ENCODE assay signal across 1 cellular context in the genomic region with DNA sequence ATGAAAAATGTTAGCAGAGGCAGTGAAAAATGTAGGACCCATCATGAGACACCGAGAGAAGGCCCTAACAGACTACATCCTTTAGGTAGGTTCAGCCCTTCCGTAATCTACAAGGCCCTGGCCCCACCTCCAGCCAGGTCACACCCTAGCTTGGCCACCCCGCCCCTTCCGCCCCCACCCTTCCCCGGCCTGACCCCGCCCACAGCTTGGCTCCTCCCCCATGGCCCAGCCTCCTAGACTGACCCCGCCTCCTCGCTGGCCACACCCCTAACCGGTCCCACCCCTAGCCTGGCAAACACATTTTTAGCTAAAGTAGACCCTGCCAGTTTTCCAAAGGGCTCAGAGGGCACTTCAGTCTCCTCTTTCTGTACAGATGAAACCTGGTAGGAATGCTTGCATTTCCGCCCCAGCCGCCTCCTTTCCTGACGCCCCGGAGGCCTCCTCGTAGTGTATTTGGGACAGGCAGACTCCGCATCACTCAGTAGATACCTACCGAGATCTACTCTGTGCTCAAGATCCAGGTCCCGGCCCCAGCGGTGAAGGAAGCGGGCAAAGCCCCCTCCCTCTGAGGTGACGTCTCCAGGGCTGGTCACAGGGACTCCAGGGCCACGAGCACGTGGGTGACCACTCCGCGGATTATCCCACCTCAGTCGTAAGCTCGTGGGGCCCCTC.
TF ChIP-seq lines count a peak whose summit lies in the region.

No MANE protein-coding gene starts in this region.

TF ChIP-seq in SK-N-SH treated with all-trans-retinoic acid at 6 μM for 48 hours, 23 proteins besides CTCF, POLR2A, EP300 and RAD21 (continued from another document):
- TF ChIP-seq, protein P1, sequence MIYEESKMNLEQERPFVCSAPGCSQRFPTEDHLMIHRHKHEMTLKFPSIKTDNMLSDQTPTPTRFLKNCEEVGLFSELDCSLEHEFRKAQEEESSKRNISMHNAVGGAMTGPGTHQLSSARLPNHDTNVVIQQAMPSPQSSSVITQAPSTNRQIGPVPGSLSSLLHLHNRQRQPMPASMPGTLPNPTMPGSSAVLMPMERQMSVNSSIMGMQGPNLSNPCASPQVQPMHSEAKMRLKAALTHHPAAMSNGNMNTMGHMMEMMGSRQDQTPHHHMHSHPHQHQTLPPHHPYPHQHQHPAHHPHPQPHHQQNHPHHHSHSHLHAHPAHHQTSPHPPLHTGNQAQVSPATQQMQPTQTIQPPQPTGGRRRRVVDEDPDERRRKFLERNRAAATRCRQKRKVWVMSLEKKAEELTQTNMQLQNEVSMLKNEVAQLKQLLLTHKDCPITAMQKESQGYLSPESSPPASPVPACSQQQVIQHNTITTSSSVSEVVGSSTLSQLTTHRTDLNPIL (CRISPR knock-in tag; IDR thresholded peaks at IDR 0.05; ENCODE audit: low read depth) = no peak
- no peak for TF ChIP-seq TCF4 (CRISPR knock-in tag; IDR thresholded peaks at IDR 0.05; ENCODE audit: borderline replicate concordance)
- no peak for TF ChIP-seq PPARA (CRISPR knock-in tag; IDR thresholded peaks at IDR 0.05; ENCODE audit: borderline replicate concordance)
- no peak for TF ChIP-seq SNAI2 (CRISPR knock-in tag; IDR thresholded peaks at IDR 0.05)
- TF ChIP-seq TOX (CRISPR knock-in tag; IDR thresholded peaks at IDR 0.05; ENCODE audit: borderline replicate concordance) = no peak
- no peak for TF ChIP-seq ZNF565 (CRISPR knock-in tag; conservative IDR thresholded peaks at IDR 0.05; ENCODE audit: low read depth)
- no peak for TF ChIP-seq BACH2 (CRISPR knock-in tag; IDR thresholded peaks at IDR 0.05; ENCODE audit: borderline replicate concordance)
- TF ChIP-seq, protein P2, sequence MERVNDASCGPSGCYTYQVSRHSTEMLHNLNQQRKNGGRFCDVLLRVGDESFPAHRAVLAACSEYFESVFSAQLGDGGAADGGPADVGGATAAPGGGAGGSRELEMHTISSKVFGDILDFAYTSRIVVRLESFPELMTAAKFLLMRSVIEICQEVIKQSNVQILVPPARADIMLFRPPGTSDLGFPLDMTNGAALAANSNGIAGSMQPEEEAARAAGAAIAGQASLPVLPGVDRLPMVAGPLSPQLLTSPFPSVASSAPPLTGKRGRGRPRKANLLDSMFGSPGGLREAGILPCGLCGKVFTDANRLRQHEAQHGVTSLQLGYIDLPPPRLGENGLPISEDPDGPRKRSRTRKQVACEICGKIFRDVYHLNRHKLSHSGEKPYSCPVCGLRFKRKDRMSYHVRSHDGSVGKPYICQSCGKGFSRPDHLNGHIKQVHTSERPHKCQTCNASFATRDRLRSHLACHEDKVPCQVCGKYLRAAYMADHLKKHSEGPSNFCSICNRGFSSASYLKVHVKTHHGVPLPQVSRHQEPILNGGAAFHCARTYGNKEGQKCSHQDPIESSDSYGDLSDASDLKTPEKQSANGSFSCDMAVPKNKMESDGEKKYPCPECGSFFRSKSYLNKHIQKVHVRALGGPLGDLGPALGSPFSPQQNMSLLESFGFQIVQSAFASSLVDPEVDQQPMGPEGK (CRISPR knock-in tag; IDR thresholded peaks at IDR 0.05; ENCODE audit: borderline replicate concordance) = no peak
- no peak for TF ChIP-seq GLIS3 (CRISPR knock-in tag; IDR thresholded peaks at IDR 0.05)
- TF ChIP-seq OSR1 (CRISPR knock-in tag; IDR thresholded peaks at IDR 0.05) = no peak
